ENCODE assay signal across 1 cellular context in the genomic region with DNA sequence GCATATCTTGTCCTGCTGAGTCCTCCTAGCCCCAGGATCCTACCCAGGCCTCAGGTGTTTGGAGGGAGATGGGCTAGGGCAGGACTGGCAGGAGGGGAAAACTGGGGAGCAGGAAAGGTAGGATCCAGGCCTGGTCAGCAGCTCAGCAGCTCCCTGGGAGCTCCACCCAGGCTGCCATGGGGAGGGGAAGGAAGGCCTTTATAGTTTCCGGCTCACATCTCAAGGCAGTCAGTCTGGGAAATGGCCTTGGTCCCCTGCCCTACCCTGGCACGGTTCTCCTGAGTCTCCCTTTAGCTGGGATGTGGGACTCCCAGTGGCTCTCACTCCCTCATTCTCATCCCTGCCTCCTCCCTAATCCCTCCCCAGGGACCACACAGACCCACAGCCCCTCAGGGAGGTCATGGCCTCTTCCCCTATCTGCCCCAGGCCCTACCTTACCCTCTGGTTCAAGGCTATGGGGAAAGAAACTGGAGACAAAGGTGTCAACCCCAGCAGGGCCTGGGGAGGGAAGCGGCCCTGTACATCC.
TF ChIP-seq lines count a peak whose summit lies in the region.

No MANE protein-coding gene starts in this region.

TF ChIP-seq in endothelial cell of umbilical vein, 7 proteins besides CTCF, POLR2A, EP300 and RAD21:
- TF ChIP-seq, protein P1, sequence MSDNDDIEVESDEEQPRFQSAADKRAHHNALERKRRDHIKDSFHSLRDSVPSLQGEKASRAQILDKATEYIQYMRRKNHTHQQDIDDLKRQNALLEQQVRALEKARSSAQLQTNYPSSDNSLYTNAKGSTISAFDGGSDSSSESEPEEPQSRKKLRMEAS (IDR thresholded peaks at IDR 0.05; ENCODE audit: insufficient read depth, insufficient read length) = no peak
- TF ChIP-seq EZH2 (IDR thresholded peaks at IDR 0.05; ENCODE audit: borderline replicate concordance, low read depth, low read length, severe bottlenecking) (no peak), GATA2 (IDR thresholded peaks at IDR 0.05; ENCODE audit: insufficient read depth, insufficient read length, low read depth, low read length) (no peak), POLR2AphosphoS5 (IDR thresholded peaks at IDR 0.05; ENCODE audit: insufficient read depth, low read depth, low read length) (no peak), MYC (IDR thresholded peaks at IDR 0.05; ENCODE audit: low read depth, low read length) (no peak), JUN (IDR thresholded peaks at IDR 0.05; ENCODE audit: borderline replicate concordance, insufficient read depth, insufficient read length, low read depth) (no peak), FOS (IDR thresholded peaks at IDR 0.05; ENCODE audit: borderline replicate concordance, insufficient read depth, low read length) (no peak)
TF ChIP-seq in endothelial cell of umbilical vein: peak in this region for 0.
